10 cellular contexts compared by ENCODE assay signal in genomic region chr19:38281820-38282566, GRCh38. TPM values are rescaled to one million over a fixed set of nuclear protein-coding genes. Genes with fewer than 3 reads are reported as not detected.
DNase-seq lines count a peak whose midpoint lies in the region; ATAC-seq lines count a peak whose summit lies in the region.
"Had no signal": no experiment of that assay in that cellular context is flagged by ENCODE, and none has a peak within 500 bp of the region (broad histone marks: within the 10 kb centered on the region; RNA-seq: fewer than 3 reads in every experiment).

No MANE protein-coding gene starts in this region.

- DNase-seq in activated T-cell treated with anti-CD3 and anti-CD28 coated beads, Interleukin-2, amount 50 U/mL, for 4 hours, result no peak
- DNase-seq in activated T-cell treated with anti-CD3 and anti-CD28 coated beads for 4 hours (no peak), mesenteric fat pad (ENCODE audit: low spot score) (no peak)
- no peak for DNase-seq in activated CD8-positive, alpha-beta T cell treated with anti-CD3 and anti-CD28 coated beads, Interleukin-2, amount 10 ng/mL, durations not matched to agents 7 days and 5 days
- DNase-seq in stimulated activated naive CD8-positive, alpha-beta T cell treated with anti-CD3 and anti-CD28 coated beads, Interleukin-15, amount 100 ng/mL, for 72 hours, result no peak
- DNase-seq: activated CD4-positive, alpha-beta T cell treated with anti-CD3 and anti-CD28 coated beads, Interleukin-2, amount 50 U/mL, for 48 hours; DND-41; gastrocnemius medialis had no signal

- no peaks in the 10 kb centered on the region for H3K27me3 Mint-ChIP-seq in activated T-cell treated with anti-CD3 and anti-CD28 coated beads, Interleukin-2, amount 50 U/mL, for 4 hours (ENCODE audit: low read depth)
- H3K27me3 Mint-ChIP-seq in activated CD8-positive, alpha-beta T cell treated with anti-CD3 and anti-CD28 coated beads, Interleukin-2, amount 10 ng/mL, durations not matched to agents 7 days and 5 days (ENCODE audit: low read depth), result no peaks in the 10 kb centered on the region
- no peaks in the 10 kb centered on the region for H3K27me3 Mint-ChIP-seq in stimulated activated naive CD8-positive, alpha-beta T cell treated with anti-CD3 and anti-CD28 coated beads, Interleukin-15, amount 100 ng/mL, for 72 hours

- CTCF ChIA-PET in activated CD8-positive, alpha-beta T cell treated with anti-CD3 and anti-CD28 coated beads, Interleukin-2, amount 10 ng/mL, durations not matched to agents 7 days and 5 days (lab: Charles Lee), result interaction anchor here (1.2 kb wide), 1 partner anchor 54 kb away, joined by 3 read pairs; the partner anchor contains the start of gene CATSPERG

- peak overlapping the region; percentile 67 for H3K27ac Mint-ChIP-seq in activated CD8-positive, alpha-beta T cell treated with anti-CD3 and anti-CD28 coated beads, Interleukin-2, amount 10 ng/mL, durations not matched to agents 7 days and 5 days
- H3K27ac Mint-ChIP-seq in stimulated activated naive CD8-positive, alpha-beta T cell treated with anti-CD3 and anti-CD28 coated beads, Interleukin-15, amount 100 ng/mL, for 72 hours, result peak overlapping the region in 1 of 2 donors; percentile 14

- H3K4me3 Mint-ChIP-seq in activated T-cell treated with anti-CD3 and anti-CD28 coated beads, Interleukin-2, amount 50 U/mL, for 4 hours, result no peak overlapping the region
- H3K4me3 Mint-ChIP-seq in activated CD8-positive, alpha-beta T cell treated with anti-CD3 and anti-CD28 coated beads, Interleukin-2, amount 10 ng/mL, durations not matched to agents 7 days and 5 days, result no peak overlapping the region
- no peak overlapping the region for H3K4me3 Mint-ChIP-seq in stimulated activated naive CD8-positive, alpha-beta T cell treated with anti-CD3 and anti-CD28 coated beads, Interleukin-15, amount 100 ng/mL, for 72 hours

- H3K9me3 Mint-ChIP-seq in activated T-cell treated with anti-CD3 and anti-CD28 coated beads, Interleukin-2, amount 50 U/mL, for 4 hours, result no peaks in the 10 kb centered on the region
- H3K9me3 Mint-ChIP-seq in activated CD8-positive, alpha-beta T cell treated with anti-CD3 and anti-CD28 coated beads, Interleukin-2, amount 10 ng/mL, durations not matched to agents 7 days and 5 days (ENCODE audit: insufficient read depth), result no peaks in the 10 kb centered on the region
- H3K9me3 Mint-ChIP-seq in stimulated activated naive CD8-positive, alpha-beta T cell treated with anti-CD3 and anti-CD28 coated beads, Interleukin-15, amount 100 ng/mL, for 72 hours, result no peaks in the 10 kb centered on the region

- ATAC-seq in activated T-cell treated with anti-CD3 and anti-CD28 coated beads, Interleukin-2, amount 50 U/mL, for 4 hours, result peak; percentile 28 to 51
- peak; percentile 67 for ATAC-seq in activated CD8-positive, alpha-beta T cell treated with anti-CD3 and anti-CD28 coated beads, Interleukin-2, amount 10 ng/mL, durations not matched to agents 7 days and 5 days
- ATAC-seq in stimulated activated naive CD8-positive, alpha-beta T cell treated with anti-CD3 and anti-CD28 coated beads, Interleukin-15, amount 100 ng/mL, for 72 hours, result peak; percentile 72
- no peak for ATAC-seq in HG02885 (IDR thresholded peaks at IDR 0.05; ENCODE audit: poor library complexity, unreplicated experiment)
- ATAC-seq: gastrocnemius medialis had no signal

- H3K4me1 Mint-ChIP-seq in activated T-cell treated with anti-CD3 and anti-CD28 coated beads, Interleukin-2, amount 50 U/mL, for 4 hours (ENCODE audit: low read depth), result peaks cover 7% of the 10 kb centered on the region
- H3K4me1 Mint-ChIP-seq in activated CD8-positive, alpha-beta T cell treated with anti-CD3 and anti-CD28 coated beads, Interleukin-2, amount 10 ng/mL, durations not matched to agents 7 days and 5 days (ENCODE audit: low read depth), result peaks cover 18% of the 10 kb centered on the region
- peaks cover 20% of the 10 kb centered on the region for H3K4me1 Mint-ChIP-seq in stimulated activated naive CD8-positive, alpha-beta T cell treated with anti-CD3 and anti-CD28 coated beads, Interleukin-15, amount 100 ng/mL, for 72 hours

- peaks cover 5% of the 10 kb centered on the region for H3K36me3 Mint-ChIP-seq in activated T-cell treated with anti-CD3 and anti-CD28 coated beads, Interleukin-2, amount 50 U/mL, for 4 hours (ENCODE audit: insufficient read depth)
- H3K36me3 Mint-ChIP-seq in activated CD8-positive, alpha-beta T cell treated with anti-CD3 and anti-CD28 coated beads, Interleukin-2, amount 10 ng/mL, durations not matched to agents 7 days and 5 days (ENCODE audit: low read depth), result no peaks in the 10 kb centered on the region

- POLR2A ChIA-PET in activated CD8-positive, alpha-beta T cell treated with anti-CD3 and anti-CD28 coated beads, Interleukin-2, amount 10 ng/mL, durations not matched to agents 7 days and 5 days (lab: Charles Lee), result interaction anchor here (0.6 to 1.0 kb wide), 2 partner anchors 15 to 233 kb away, joined by 3 to 5 read pairs; no protein-coding TSS in a partner anchor

RNA-seq across cellular contexts. Expression of gene SPINT2, which starts 17.6 kb away (rescaled TPM):
- 10 to 100 TPM; 15.6 to 27.5 (median 20.6) TPM for total RNA-seq in activated T-cell treated with anti-CD3 and anti-CD28 coated beads, Interleukin-2, amount 50 U/mL, for 4 hours
- 10 to 100 TPM; 31.5 to 35.1 TPM for total RNA-seq in activated CD8-positive, alpha-beta T cell treated with anti-CD3 and anti-CD28 coated beads, Interleukin-2, amount 10 ng/mL, durations not matched to agents 7 days and 5 days
- 13.8 TPM for total RNA-seq in mesenteric fat pad
- total RNA-seq: SK-MEL-5 had no signal

RNA-seq across cellular contexts. Expression of gene C19orf33, which starts 22.1 kb away (rescaled TPM):
- not detected for total RNA-seq in activated T-cell treated with anti-CD3 and anti-CD28 coated beads, Interleukin-2, amount 50 U/mL, for 4 hours
- total RNA-seq in activated CD8-positive, alpha-beta T cell treated with anti-CD3 and anti-CD28 coated beads, Interleukin-2, amount 10 ng/mL, durations not matched to agents 7 days and 5 days, result not detected
- total RNA-seq in mesenteric fat pad, result 2.2 TPM
- total RNA-seq: SK-MEL-5 had no signal

RNA-seq across cellular contexts. Expression of gene PPP1R14A, which starts 25.8 kb away (rescaled TPM):
- total RNA-seq in activated T-cell treated with anti-CD3 and anti-CD28 coated beads, Interleukin-2, amount 50 U/mL, for 4 hours, result 1 to 10 TPM in 1 of 3 donors, under 1 TPM in 2; 0.34 to 1.8 (median 0.46) TPM
- not detected for total RNA-seq in activated CD8-positive, alpha-beta T cell treated with anti-CD3 and anti-CD28 coated beads, Interleukin-2, amount 10 ng/mL, durations not matched to agents 7 days and 5 days
- 193 TPM for total RNA-seq in mesenteric fat pad
- total RNA-seq: SK-MEL-5 had no signal

RNA-seq across cellular contexts. Expression of gene YIF1B, which starts 33.8 kb away (rescaled TPM):
- 10 to 100 TPM; 48.0 to 60.1 (median 50.4) TPM for total RNA-seq in activated T-cell treated with anti-CD3 and anti-CD28 coated beads, Interleukin-2, amount 50 U/mL, for 4 hours
- 10 to 100 TPM; 66.6 to 72.3 TPM for total RNA-seq in activated CD8-positive, alpha-beta T cell treated with anti-CD3 and anti-CD28 coated beads, Interleukin-2, amount 10 ng/mL, durations not matched to agents 7 days and 5 days
- total RNA-seq in mesenteric fat pad, result 36.5 TPM

RNA-seq across cellular contexts. Expression of gene KCNK6, which starts 37.7 kb away (rescaled TPM):
- total RNA-seq in activated T-cell treated with anti-CD3 and anti-CD28 coated beads, Interleukin-2, amount 50 U/mL, for 4 hours, result 10 to 100 TPM in 1 of 3 donors, 1 to 10 TPM in 2; 9.2 to 10.9 (median 9.8) TPM
- total RNA-seq in activated CD8-positive, alpha-beta T cell treated with anti-CD3 and anti-CD28 coated beads, Interleukin-2, amount 10 ng/mL, durations not matched to agents 7 days and 5 days, result 10 to 100 TPM; 13.5 to 13.7 TPM
- total RNA-seq in mesenteric fat pad, result 14.3 TPM

Comparison
In these comparisons a context has a peak if more than half of its experiments do, and no peak if none do; other contexts are left out.
1. RNA of gene PPP1R14A, which starts 25.8 kb away (total RNA-seq): 193 TPM in mesenteric fat pad (single experiment); 0.34 to 1.8 TPM in activated T-cell treated with anti-CD3 and anti-CD28 coated beads, Interleukin-2, amount 50 U/mL, for 4 hours and not detected in activated CD8-positive, alpha-beta T cell treated with anti-CD3 and anti-CD28 coated beads, Interleukin-2, amount 10 ng/mL, durations not matched to agents 7 days and 5 days; every median in the first group is over 10 times any median in the second.